In genomic region chr7:67266070-67266469, GRCh38 we compare ENCODE assay signal across 6 cellular contexts.
DNase-seq lines count a peak whose midpoint lies in the region; ATAC-seq and TF ChIP-seq lines count a peak whose summit lies in the region.
"Not testable (repeated sequence)": the region's sequence is repeated elsewhere in the genome, so short reads cannot be mapped to it uniquely, and the experiment has no call there.

No MANE protein-coding gene starts in this region.

- not testable (repeated sequence) for H3K4me3 Mint-ChIP-seq in mesothelial cell of epicardium

- not testable (repeated sequence) for H3K4me2 ChIP-seq in SK-N-SH
- H3K4me2 ChIP-seq in parathyroid adenoma (ENCODE audit: low read length): peak overlapping the region; percentile 35

- not testable (repeated sequence) for H3K27ac ChIP-seq in SK-N-SH (ENCODE audit: low read depth in 2 of 2, low read length in 1 of 2); parathyroid adenoma

- not testable (repeated sequence) for H3K79me2 ChIP-seq in SK-N-SH (ENCODE audit: insufficient read depth); parathyroid adenoma

- H2AFZ ChIP-seq in SK-N-SH (ENCODE audit: low read depth); parathyroid adenoma: not testable (repeated sequence)

- not testable (repeated sequence) for H3K27me3 ChIP-seq in SK-N-SH (ENCODE audit: insufficient read depth); parathyroid adenoma (ENCODE audit: control insufficient read depth, insufficient read depth, low read length)

- TF ChIP-seq CTCF in SK-N-SH (IDR thresholded peaks at IDR 0.05); mesothelial cell of epicardium (IDR thresholded peaks at IDR 0.05; ENCODE audit: unreplicated experiment); parathyroid adenoma (IDR thresholded peaks at IDR 0.05): not testable (repeated sequence)

- not testable (repeated sequence) for H3K9ac ChIP-seq in SK-N-SH, parathyroid adenoma

- TF ChIP-seq RAD21 in SK-N-SH (IDR thresholded peaks at IDR 0.05; ENCODE audit: low read length): not testable (repeated sequence)

- H3K4me1 ChIP-seq in SK-N-SH (ENCODE audit: control insufficient read depth in 1 of 2, insufficient read depth in 2 of 2, low read depth in 1 of 2, low read length in 1 of 2); parathyroid adenoma: not testable (repeated sequence)

- WGBS in SK-N-SH (ENCODE audit: low lambda C conversion rate): 50% methylated on average over 3 of the region's 3 CpGs

- not testable (repeated sequence) for H3K9me2 ChIP-seq in SK-N-SH

- peaks cover 16% of the 10 kb centered on the region for H3K4me1 Mint-ChIP-seq in mesothelial cell of epicardium

- H3K27ac Mint-ChIP-seq in mesothelial cell of epicardium: peak overlapping the region; percentile 64

- H4K20me1 ChIP-seq in SK-N-SH (ENCODE audit: insufficient read depth): not testable (repeated sequence)

- ATAC-seq in SK-N-SH treated with all-trans-retinoic acid at 6 μM for 48 hours: peak; percentile 72

- TF ChIP-seq EP300 in SK-N-SH (IDR thresholded peaks at IDR 0.05; ENCODE audit: borderline replicate concordance in 1 of 2, low read depth in 1 of 2, low read length in 1 of 2): not testable (repeated sequence)

- peaks cover 0 to 12% of the 10 kb centered on the region in 2 experiments for H3K36me3 ChIP-seq in SK-N-SH (replicated peaks in 1 of 2; ENCODE audit: control insufficient read depth in 1 of 2, insufficient read depth in 2 of 2, low read length in 1 of 2)
- not testable (repeated sequence) for H3K36me3 ChIP-seq in parathyroid adenoma (ENCODE audit: control insufficient read depth, insufficient read depth, low read length)

- POLR2A ChIA-PET in SK-N-SH (lab: Yijun Ruan, JAX): not testable (repeated sequence)

- not testable (repeated sequence) for H3K4me3 ChIP-seq in SK-N-SH (ENCODE audit: low read depth in 2 of 2, low read length in 1 of 2); parathyroid adenoma (ENCODE audit: low read depth, low read length)

- H3K36me3 Mint-ChIP-seq in mesothelial cell of epicardium: peaks cover 17% of the 10 kb centered on the region

- not testable (repeated sequence) for H3K9me3 ChIP-seq in SK-N-SH; parathyroid adenoma (ENCODE audit: control insufficient read depth, low read length)

- CTCF ChIA-PET in SK-N-SH (lab: Yijun Ruan, JAX): not testable (repeated sequence)

- H3K9me3 Mint-ChIP-seq in mesothelial cell of epicardium: not testable (repeated sequence)

- not testable (repeated sequence) for H3K27me3 Mint-ChIP-seq in mesothelial cell of epicardium (ENCODE audit: low read depth)

- DNase-seq in SK-N-DZ (ENCODE audit: low spot score) (peak; percentile 50), left kidney (ENCODE audit: low read depth, low spot score) (peak; percentile 48)
- not testable (repeated sequence) for DNase-seq in SK-N-SH; mesothelial cell of epicardium (ENCODE audit: low spot score in 2 of 2, unreplicated experiment in 2 of 2)

- H3F3A ChIP-seq in SK-N-SH (replicated peaks; ENCODE audit: insufficient read depth): not testable (repeated sequence)

TF ChIP-seq in SK-N-SH, 30 proteins besides CTCF, POLR2A, EP300 and RAD21:
- 0 out of 2 replicates have a peak, but pooled peaks have one; percentile 11 for TF ChIP-seq TCF12 (IDR thresholded peaks at IDR 0.05)
TF ChIP-seq in SK-N-SH: peak in this region for 1; not testable (repeated sequence) for 29.

TF ChIP-seq in SK-N-SH treated with all-trans-retinoic acid at 6 μM for 48 hours, 23 proteins besides CTCF, POLR2A, EP300 and RAD21:
- peak; percentile 82 for TF ChIP-seq ISL1 (CRISPR knock-in tag; IDR thresholded peaks at IDR 0.05)
- TF ChIP-seq, protein P1, sequence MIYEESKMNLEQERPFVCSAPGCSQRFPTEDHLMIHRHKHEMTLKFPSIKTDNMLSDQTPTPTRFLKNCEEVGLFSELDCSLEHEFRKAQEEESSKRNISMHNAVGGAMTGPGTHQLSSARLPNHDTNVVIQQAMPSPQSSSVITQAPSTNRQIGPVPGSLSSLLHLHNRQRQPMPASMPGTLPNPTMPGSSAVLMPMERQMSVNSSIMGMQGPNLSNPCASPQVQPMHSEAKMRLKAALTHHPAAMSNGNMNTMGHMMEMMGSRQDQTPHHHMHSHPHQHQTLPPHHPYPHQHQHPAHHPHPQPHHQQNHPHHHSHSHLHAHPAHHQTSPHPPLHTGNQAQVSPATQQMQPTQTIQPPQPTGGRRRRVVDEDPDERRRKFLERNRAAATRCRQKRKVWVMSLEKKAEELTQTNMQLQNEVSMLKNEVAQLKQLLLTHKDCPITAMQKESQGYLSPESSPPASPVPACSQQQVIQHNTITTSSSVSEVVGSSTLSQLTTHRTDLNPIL (CRISPR knock-in tag; IDR thresholded peaks at IDR 0.05; ENCODE audit: low read depth): peak; percentile 81
- TF ChIP-seq TCF4 (CRISPR knock-in tag; IDR thresholded peaks at IDR 0.05; ENCODE audit: borderline replicate concordance): 0 out of 2 replicates have a peak, but pooled peaks have one; percentile 38
- TF ChIP-seq PATZ1 (CRISPR knock-in tag; IDR thresholded peaks at IDR 0.05; ENCODE audit: borderline replicate concordance): peak; percentile 30; the same call in 1 of the 2 replicates
- 0 out of 2 replicates have a peak, but pooled peaks have one; percentile 31 for TF ChIP-seq TSHZ2 (CRISPR knock-in tag; IDR thresholded peaks at IDR 0.05)
- TF ChIP-seq GLIS3 (CRISPR knock-in tag; IDR thresholded peaks at IDR 0.05): peak; percentile 73; the same call in 1 of the 2 replicates
